Comparison of ENCODE assay signal across 17 cellular contexts in the genomic region with DNA sequence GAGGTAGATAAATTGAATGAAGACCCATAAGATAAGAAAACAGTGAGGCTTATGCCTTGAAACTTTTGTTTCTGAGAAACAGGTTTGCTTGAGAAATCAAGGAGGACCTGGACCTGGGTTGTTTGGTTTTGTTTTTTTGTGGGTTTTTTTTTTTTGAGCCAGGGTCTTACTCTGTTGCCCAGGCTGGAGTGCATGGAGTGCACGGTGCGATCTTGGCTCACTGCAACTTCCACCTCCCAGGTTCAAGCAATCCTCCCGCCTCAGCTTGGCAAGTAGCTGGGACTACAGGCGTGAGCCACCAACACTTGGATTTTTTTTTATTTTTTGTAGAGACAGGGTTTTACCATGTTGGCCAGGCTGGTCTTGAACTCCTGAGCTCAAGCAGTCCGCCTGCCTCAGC. TPM values are rescaled to one million over a fixed set of nuclear protein-coding genes. Genes with fewer than 3 reads are reported as not detected.
DNase-seq lines count a peak whose midpoint lies in the region; ATAC-seq, FAIRE-seq and TF ChIP-seq lines count a peak whose summit lies in the region.
"Had no signal": no experiment of that assay in that cellular context is flagged by ENCODE, and none has a peak within 500 bp of the region (broad histone marks: within the 10 kb centered on the region; RNA-seq: fewer than 3 reads in every experiment).

No MANE protein-coding gene starts in this region.

- H3K9me3 Mint-ChIP-seq in CD14-positive monocyte: peaks cover 0 to 5% (median 3%) of the 10 kb centered on the region in 7 donors

- FAIRE-seq in GM12892 (lab: Jason Lieb, UNC): no peak

- H3K4me2 ChIP-seq in Karpas-422 (ENCODE audit: low read depth, low read length, poor library complexity, severe bottlenecking) (peak overlapping the region; percentile 59), hepatocyte (no peak overlapping the region)

- TF ChIP-seq POLR2A in GM12892 (IDR thresholded peaks at IDR 0.05; ENCODE audit: low read depth, low read length): no peak

- H3K9me2 ChIP-seq in Karpas-422 (replicated peaks; ENCODE audit: insufficient read depth, low read length) (no peaks in the 10 kb centered on the region), hepatocyte (replicated peaks; ENCODE audit: insufficient read depth) (no peaks in the 10 kb centered on the region)

- no peaks in the 10 kb centered on the region for H3K27me3 ChIP-seq in Karpas-422 (ENCODE audit: low read length)
- H3K27me3 ChIP-seq in hepatocyte: no peaks in the 10 kb centered on the region
- H3K27me3 ChIP-seq in neutrophil: no peaks in the 10 kb centered on the region

- WGBS in hepatocyte (ENCODE audit: low lambda C conversion rate, missing lambda C conversion rate): 96% methylated on average over 5 of the region's 5 CpGs

- H3K27ac Mint-ChIP-seq in CD14-positive monocyte: peak overlapping the region; percentile 95 to 100 (median 98)

- no peak overlapping the region for H3K4me3 Mint-ChIP-seq in CD14-positive monocyte
- H3K4me3 Mint-ChIP-seq: brain had no signal

- H3K27me3 Mint-ChIP-seq in CD14-positive monocyte (ENCODE audit: low read depth in 3 of 3): peaks cover 0 to 2% (median 0%) of the 10 kb centered on the region in 3 donors

- intact Hi-C loops in CD14-positive monocyte (cut with micrococcal nuclease): no loop called here

- H3K27ac ChIP-seq in Karpas-422 (ENCODE audit: low read length): peak overlapping the region; percentile 71; the same call in 1 of the 2 replicates
- H3K27ac ChIP-seq in hepatocyte: peak overlapping the region; percentile 13
- H3K27ac ChIP-seq in neutrophil: peak overlapping the region; percentile 98
- H3K27ac ChIP-seq: GM23248 had no signal

- H3K36me3 ChIP-seq in Karpas-422 (ENCODE audit: insufficient read depth, low read length): no peaks in the 10 kb centered on the region
- no peaks in the 10 kb centered on the region for H3K36me3 ChIP-seq in hepatocyte (replicated peaks; ENCODE audit: insufficient read depth, low read depth)
- no peaks in the 10 kb centered on the region for H3K36me3 ChIP-seq in neutrophil

- TF ChIP-seq CTCF in CD14-positive monocyte (IDR thresholded peaks at IDR 0.05) (no peak), hepatocyte (IDR thresholded peaks at IDR 0.05; ENCODE audit: poor library complexity) (no peak), neutrophil (IDR thresholded peaks at IDR 0.05) (no peak)

- H3K36me3 Mint-ChIP-seq in CD14-positive monocyte: peaks cover 0 to 3% of the 10 kb centered on the region in 2 donors
- H3K36me3 Mint-ChIP-seq: brain had no signal

- DNase-seq in CD14-positive monocyte (ENCODE audit: low spot score) (no peak), Karpas-422 (no peak), hepatocyte (ENCODE audit: low spot score) (no peak), GM12892 (ENCODE audit: insufficient read length) (no peak), NCI-H748 treated with DMSO at 0.1 percent for 48 hours (lab: John Stamatoyannopoulos, UW) (no peak)
- no peak for DNase-seq in stimulated activated naive CD4-positive, alpha-beta T cell (lab: John Stamatoyannopoulos, UW)
- DNase-seq: activated CD4-positive, alpha-beta T cell treated with anti-CD3 and anti-CD28 coated beads, Interleukin-2, amount 50 U/mL, for 4 hours; activated effector memory CD4-positive, alpha-beta T cell treated with Interleukin-2 at 50 U/mL for 16 hours; AML-193; GM23248; NCI-H2171; SHP77; stimulated activated CD4-positive, alpha-beta T cell treated with anti-CD3 and anti-CD28 coated beads, Interleukin-4, amount 100 ng/mL, for 24 hours; T-helper 9 cell had no signal

- H2AFZ ChIP-seq in Karpas-422 (ENCODE audit: low read length) (peak overlapping the region; percentile 46), hepatocyte (no peak overlapping the region)
- H2AFZ ChIP-seq: GM23248 had no signal

- ATAC-seq in GM18520 (IDR thresholded peaks at IDR 0.05; ENCODE audit: unreplicated experiment): no peak

- H3K4me3 ChIP-seq in Karpas-422 (ENCODE audit: low read length) (no peak overlapping the region), hepatocyte (no peak overlapping the region), neutrophil (ENCODE audit: low read depth in 1 of 2, low read length in 1 of 2) (no peak overlapping the region)
- H3K4me3 ChIP-seq: GM23248 had no signal

- H4K20me1 ChIP-seq in Karpas-422 (ENCODE audit: insufficient read depth, low read depth, low read length): no peaks in the 10 kb centered on the region
- H4K20me1 ChIP-seq in hepatocyte (ENCODE audit: insufficient read depth, poor library complexity, severe bottlenecking): no peaks in the 10 kb centered on the region

- H3K79me2 ChIP-seq in Karpas-422 (ENCODE audit: low read length) (no peaks in the 10 kb centered on the region), hepatocyte (no peaks in the 10 kb centered on the region)

- peaks cover 34% of the 10 kb centered on the region for H3K4me1 Mint-ChIP-seq in CD14-positive monocyte

- H3K9me3 ChIP-seq in Karpas-422 (ENCODE audit: low read length): no peaks in the 10 kb centered on the region
- H3K9me3 ChIP-seq in hepatocyte (ENCODE audit: low read depth): no peaks in the 10 kb centered on the region
- H3K9me3 ChIP-seq in neutrophil: no peaks in the 10 kb centered on the region

- H3K4me1 ChIP-seq in Karpas-422 (ENCODE audit: low read length): peaks cover 16% of the 10 kb centered on the region
- no peaks in the 10 kb centered on the region for H3K4me1 ChIP-seq in hepatocyte (ENCODE audit: insufficient read depth)
- peaks cover 25 to 27% of the 10 kb centered on the region in 2 experiments for H3K4me1 ChIP-seq in neutrophil (ENCODE audit: control insufficient read depth in 1 of 2, insufficient read depth in 1 of 2, low read depth in 1 of 2, low read length in 1 of 2)

- no peak overlapping the region for H3K9ac ChIP-seq in Karpas-422 (ENCODE audit: low read length)
- H3K9ac ChIP-seq: GM23248 had no signal

RNA-seq across cellular contexts. Expression of a gene that starts 9.0 kb away (rescaled TPM):
- polyA plus RNA-seq in CD14-positive monocyte: 10 to 100 TPM; 11.6 to 15.1 TPM
- total RNA-seq in Karpas-422 (2014; rRNA removed; shearing (Covaris generic); ENCODE audit: low replicate concordance): 16.1 and 27.4 TPM in 2 replicates
- total RNA-seq in hepatocyte: 11.8 and 17.1 TPM in 2 replicates
- polyA plus RNA-seq in hepatocyte: 8.1 and 8.6 TPM in 2 replicates
- polyA plus RNA-seq in GM12892 (2012; ENCODE audit: missing spikeins): 31.2 TPM

RNA-seq across cellular contexts. Expression of a gene that starts 21.9 kb away (rescaled TPM):
- 1 to 10 TPM; 4.5 to 6.1 TPM for polyA plus RNA-seq in CD14-positive monocyte
- 31.0 and 31.3 TPM in 2 replicates for total RNA-seq in Karpas-422 (2014; rRNA removed; shearing (Covaris generic); ENCODE audit: low replicate concordance)
- total RNA-seq in hepatocyte: 36.8 and 40.6 TPM in 2 replicates
- polyA plus RNA-seq in hepatocyte: 39.0 and 40.9 TPM in 2 replicates
- polyA plus RNA-seq in GM12892 (2012; ENCODE audit: missing spikeins): 24.1 TPM

Comparison
In these comparisons a context has a peak if more than half of its experiments do, and no peak if none do; other contexts are left out.
1. H3K27ac ChIP-seq: peak in every context shown above with its lines; median percentile 98 in neutrophil; 71 in Karpas-422; 13 in hepatocyte.